ENCODE assay signal across 1 cellular context in the genomic region with DNA sequence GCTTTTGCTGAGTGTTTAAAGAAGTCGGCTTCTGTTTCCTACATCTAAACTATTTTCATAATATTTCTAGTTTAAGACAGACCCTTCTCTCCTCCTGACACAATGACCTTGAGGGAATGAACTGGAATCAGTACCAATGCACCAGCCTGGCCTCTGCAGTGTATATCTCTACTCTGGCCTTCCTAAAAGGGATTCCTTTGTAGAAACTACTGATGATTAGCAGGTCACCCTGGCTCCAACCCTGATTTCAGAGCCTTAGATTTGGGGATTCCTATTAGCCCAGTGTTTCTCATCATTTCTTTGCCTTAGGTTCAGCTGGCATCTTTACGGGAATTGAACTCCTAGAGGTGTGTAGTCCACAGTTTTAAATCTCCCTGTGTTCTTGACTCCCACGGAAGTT.
TF ChIP-seq lines count a peak whose summit lies in the region.

No MANE protein-coding gene starts in this region.

TF ChIP-seq in GM23338, 12 proteins besides CTCF, POLR2A, EP300 and RAD21 (continued from another document):
- TF ChIP-seq, protein P1, sequence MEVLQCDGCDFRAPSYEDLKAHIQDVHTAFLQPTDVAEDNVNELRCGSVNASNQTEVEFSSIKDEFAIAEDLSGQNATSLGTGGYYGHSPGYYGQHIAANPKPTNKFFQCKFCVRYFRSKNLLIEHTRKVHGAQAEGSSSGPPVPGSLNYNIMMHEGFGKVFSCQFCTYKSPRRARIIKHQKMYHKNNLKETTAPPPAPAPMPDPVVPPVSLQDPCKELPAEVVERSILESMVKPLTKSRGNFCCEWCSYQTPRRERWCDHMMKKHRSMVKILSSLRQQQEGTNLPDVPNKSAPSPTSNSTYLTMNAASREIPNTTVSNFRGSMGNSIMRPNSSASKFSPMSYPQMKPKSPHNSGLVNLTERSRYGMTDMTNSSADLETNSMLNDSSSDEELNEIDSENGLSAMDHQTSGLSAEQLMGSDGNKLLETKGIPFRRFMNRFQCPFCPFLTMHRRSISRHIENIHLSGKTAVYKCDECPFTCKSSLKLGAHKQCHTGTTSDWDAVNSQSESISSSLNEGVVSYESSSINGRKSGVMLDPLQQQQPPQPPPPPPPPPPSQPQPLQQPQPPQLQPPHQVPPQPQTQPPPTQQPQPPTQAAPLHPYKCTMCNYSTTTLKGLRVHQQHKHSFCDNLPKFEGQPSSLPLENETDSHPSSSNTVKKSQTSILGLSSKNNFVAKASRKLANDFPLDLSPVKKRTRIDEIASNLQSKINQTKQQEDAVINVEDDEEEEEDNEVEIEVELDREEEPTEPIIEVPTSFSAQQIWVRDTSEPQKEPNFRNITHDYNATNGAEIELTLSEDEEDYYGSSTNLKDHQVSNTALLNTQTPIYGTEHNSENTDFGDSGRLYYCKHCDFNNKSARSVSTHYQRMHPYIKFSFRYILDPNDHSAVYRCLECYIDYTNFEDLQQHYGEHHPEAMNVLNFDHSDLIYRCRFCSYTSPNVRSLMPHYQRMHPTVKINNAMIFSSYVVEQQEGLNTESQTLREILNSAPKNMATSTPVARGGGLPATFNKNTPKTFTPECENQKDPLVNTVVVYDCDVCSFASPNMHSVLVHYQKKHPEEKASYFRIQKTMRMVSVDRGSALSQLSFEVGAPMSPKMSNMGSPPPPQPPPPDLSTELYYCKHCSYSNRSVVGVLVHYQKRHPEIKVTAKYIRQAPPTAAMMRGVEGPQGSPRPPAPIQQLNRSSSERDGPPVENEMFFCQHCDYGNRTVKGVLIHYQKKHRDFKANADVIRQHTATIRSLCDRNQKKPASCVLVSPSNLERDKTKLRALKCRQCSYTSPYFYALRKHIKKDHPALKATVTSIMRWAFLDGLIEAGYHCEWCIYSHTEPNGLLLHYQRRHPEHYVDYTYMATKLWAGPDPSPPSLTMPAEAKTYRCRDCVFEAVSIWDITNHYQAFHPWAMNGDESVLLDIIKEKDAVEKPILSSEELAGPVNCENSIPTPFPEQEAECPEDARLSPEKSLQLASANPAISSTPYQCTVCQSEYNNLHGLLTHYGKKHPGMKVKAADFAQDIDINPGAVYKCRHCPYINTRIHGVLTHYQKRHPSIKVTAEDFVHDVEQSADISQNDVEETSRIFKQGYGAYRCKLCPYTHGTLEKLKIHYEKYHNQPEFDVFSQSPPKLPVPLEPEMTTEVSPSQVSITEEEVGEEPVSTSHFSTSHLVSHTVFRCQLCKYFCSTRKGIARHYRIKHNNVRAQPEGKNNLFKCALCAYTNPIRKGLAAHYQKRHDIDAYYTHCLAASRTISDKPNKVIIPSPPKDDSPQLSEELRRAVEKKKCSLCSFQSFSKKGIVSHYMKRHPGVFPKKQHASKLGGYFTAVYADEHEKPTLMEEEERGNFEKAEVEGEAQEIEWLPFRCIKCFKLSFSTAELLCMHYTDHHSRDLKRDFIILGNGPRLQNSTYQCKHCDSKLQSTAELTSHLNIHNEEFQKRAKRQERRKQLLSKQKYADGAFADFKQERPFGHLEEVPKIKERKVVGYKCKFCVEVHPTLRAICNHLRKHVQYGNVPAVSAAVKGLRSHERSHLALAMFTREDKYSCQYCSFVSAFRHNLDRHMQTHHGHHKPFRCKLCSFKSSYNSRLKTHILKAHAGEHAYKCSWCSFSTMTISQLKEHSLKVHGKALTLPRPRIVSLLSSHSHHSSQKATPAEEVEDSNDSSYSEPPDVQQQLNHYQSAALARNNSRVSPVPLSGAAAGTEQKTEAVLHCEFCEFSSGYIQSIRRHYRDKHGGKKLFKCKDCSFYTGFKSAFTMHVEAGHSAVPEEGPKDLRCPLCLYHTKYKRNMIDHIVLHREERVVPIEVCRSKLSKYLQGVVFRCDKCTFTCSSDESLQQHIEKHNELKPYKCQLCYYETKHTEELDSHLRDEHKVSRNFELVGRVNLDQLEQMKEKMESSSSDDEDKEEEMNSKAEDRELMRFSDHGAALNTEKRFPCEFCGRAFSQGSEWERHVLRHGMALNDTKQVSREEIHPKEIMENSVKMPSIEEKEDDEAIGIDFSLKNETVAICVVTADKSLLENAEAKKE (CRISPR knock-in tag; IDR thresholded peaks at IDR 0.05): no peak
- TF ChIP-seq EZH2phosphoT487 (IDR thresholded peaks at IDR 0.05; ENCODE audit: unreplicated experiment): no peak
- TF ChIP-seq, protein P2, sequence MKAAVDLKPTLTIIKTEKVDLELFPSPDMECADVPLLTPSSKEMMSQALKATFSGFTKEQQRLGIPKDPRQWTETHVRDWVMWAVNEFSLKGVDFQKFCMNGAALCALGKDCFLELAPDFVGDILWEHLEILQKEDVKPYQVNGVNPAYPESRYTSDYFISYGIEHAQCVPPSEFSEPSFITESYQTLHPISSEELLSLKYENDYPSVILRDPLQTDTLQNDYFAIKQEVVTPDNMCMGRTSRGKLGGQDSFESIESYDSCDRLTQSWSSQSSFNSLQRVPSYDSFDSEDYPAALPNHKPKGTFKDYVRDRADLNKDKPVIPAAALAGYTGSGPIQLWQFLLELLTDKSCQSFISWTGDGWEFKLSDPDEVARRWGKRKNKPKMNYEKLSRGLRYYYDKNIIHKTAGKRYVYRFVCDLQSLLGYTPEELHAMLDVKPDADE (IDR thresholded peaks at IDR 0.05): no peak
- TF ChIP-seq STAT1 (IDR thresholded peaks at IDR 0.05; ENCODE audit: unreplicated experiment): no peak
- TF ChIP-seq, protein P3, sequence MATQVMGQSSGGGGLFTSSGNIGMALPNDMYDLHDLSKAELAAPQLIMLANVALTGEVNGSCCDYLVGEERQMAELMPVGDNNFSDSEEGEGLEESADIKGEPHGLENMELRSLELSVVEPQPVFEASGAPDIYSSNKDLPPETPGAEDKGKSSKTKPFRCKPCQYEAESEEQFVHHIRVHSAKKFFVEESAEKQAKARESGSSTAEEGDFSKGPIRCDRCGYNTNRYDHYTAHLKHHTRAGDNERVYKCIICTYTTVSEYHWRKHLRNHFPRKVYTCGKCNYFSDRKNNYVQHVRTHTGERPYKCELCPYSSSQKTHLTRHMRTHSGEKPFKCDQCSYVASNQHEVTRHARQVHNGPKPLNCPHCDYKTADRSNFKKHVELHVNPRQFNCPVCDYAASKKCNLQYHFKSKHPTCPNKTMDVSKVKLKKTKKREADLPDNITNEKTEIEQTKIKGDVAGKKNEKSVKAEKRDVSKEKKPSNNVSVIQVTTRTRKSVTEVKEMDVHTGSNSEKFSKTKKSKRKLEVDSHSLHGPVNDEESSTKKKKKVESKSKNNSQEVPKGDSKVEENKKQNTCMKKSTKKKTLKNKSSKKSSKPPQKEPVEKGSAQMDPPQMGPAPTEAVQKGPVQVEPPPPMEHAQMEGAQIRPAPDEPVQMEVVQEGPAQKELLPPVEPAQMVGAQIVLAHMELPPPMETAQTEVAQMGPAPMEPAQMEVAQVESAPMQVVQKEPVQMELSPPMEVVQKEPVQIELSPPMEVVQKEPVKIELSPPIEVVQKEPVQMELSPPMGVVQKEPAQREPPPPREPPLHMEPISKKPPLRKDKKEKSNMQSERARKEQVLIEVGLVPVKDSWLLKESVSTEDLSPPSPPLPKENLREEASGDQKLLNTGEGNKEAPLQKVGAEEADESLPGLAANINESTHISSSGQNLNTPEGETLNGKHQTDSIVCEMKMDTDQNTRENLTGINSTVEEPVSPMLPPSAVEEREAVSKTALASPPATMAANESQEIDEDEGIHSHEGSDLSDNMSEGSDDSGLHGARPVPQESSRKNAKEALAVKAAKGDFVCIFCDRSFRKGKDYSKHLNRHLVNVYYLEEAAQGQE (IDR thresholded peaks at IDR 0.05; ENCODE audit: unreplicated experiment): no peak
- TF ChIP-seq ZNF331 (CRISPR knock-in tag; IDR thresholded peaks at IDR 0.05; ENCODE audit: low read depth): no peak
- no peak for TF ChIP-seq JUNB (IDR thresholded peaks at IDR 0.05; ENCODE audit: unreplicated experiment)
- no peak for TF ChIP-seq POLR2AphosphoS5 (IDR thresholded peaks at IDR 0.05; ENCODE audit: low read depth)
- no peak for TF ChIP-seq ZNF114 (CRISPR knock-in tag; IDR thresholded peaks at IDR 0.05)
- TF ChIP-seq NANOG (IDR thresholded peaks at IDR 0.05; ENCODE audit: borderline replicate concordance): no peak
